In the genomic region with DNA sequence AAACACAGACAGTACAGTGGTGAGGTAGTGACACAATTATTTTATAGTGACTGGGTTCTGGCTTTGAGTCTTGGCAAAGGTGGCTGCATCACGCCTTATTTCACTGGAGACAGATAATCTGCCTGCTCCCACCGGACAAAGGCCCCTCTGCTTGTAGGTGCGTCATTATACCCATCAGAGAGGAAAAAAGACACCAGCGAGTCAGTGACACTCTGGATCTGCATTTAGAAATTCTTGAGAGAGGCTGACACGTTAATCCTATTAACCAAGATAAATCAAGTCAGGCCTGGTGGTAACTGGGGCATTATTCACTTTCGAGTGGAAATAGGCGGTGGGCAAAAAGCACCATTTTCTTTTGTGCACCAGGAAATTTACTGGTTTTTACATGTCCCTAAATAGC, we compare ENCODE assay signal across 21 cellular contexts.
DNase-seq lines count a peak whose midpoint lies in the region; TF ChIP-seq lines count a peak whose summit lies in the region.
"Had no signal": no experiment of that assay in that cellular context is flagged by ENCODE, and none has a peak within 500 bp of the region (broad histone marks: within the 10 kb centered on the region; RNA-seq: fewer than 3 reads in every experiment).

No MANE protein-coding gene starts in this region.

- WGBS in esophagus muscularis mucosa = 94% methylated on average over 7 of the region's 7 CpGs

- TF ChIP-seq POLR2A in esophagus muscularis mucosa (IDR thresholded peaks at IDR 0.05; ENCODE audit: low read depth) = no peak

- H3K27ac ChIP-seq in esophagus muscularis mucosa (replicated peaks in 1 of 4) = no peak overlapping the region
- H3K27ac ChIP-seq: 22Rv1; BLaER1 treated with 17β-estradiol and CSF1 and Interleukin-3, amounts not matched to agents 10 nM and 100 nM had no signal

- H3K27me3 ChIP-seq in esophagus muscularis mucosa = peaks cover 13 to 55% (median 40%) of the 10 kb centered on the region in 4 donors

- H3K36me3 ChIP-seq in esophagus muscularis mucosa = no peaks in the 10 kb centered on the region
- H3K36me3 ChIP-seq: BE2C; BLaER1 treated with 17β-estradiol and CSF1 and Interleukin-3, amounts not matched to agents 10 nM and 100 nM had no signal

- H3K9me3 ChIP-seq in esophagus muscularis mucosa = no peaks in the 10 kb centered on the region
- H3K9me3 ChIP-seq: BE2C had no signal

- TF ChIP-seq CTCF in esophagus muscularis mucosa (IDR thresholded peaks at IDR 0.05) = no peak

- intact Hi-C loops in esophagus muscularis mucosa (cut with DNase I) = no loop called here

- peak; percentile 7 to 53 for DNase-seq in NCI-H524 (lab: John Stamatoyannopoulos, UW)
- no peak for DNase-seq in NCI-H524 treated with DMSO at 0.1 percent for 48 hours (lab: John Stamatoyannopoulos, UW)
- peak; percentile 34 for DNase-seq in esophagus muscularis mucosa (ENCODE audit: extremely low spot score)
- DNase-seq in retina = peak; percentile 75
- DNase-seq in NCI-H446 treated with DMSO at 0.1 percent for 48 hours (lab: John Stamatoyannopoulos, UW) = no peak
- DNase-seq in NAMALWA (ENCODE audit: low spot score) = no peak
- DNase-seq: ACHN; AML-193; BE2C; CD4-positive, alpha-beta T cell; CD8-positive, alpha-beta memory T cell; DMS 273 treated with DMSO at 0.1 percent for 48 hours; DMS79; EL; GDM1; GOT3; H7; HCEC 1CT had no signal

- no peak overlapping the region for H3K4me3 ChIP-seq in esophagus muscularis mucosa
- H3K4me3 ChIP-seq: BLaER1 treated with 17β-estradiol and CSF1 and Interleukin-3, amounts not matched to agents 10 nM and 100 nM; GM12878 had no signal

- peaks cover 14 to 22% (median 17%) of the 10 kb centered on the region in 4 donors for H3K4me1 ChIP-seq in esophagus muscularis mucosa
- H3K4me1 ChIP-seq: BE2C; BLaER1 treated with 17β-estradiol and CSF1 and Interleukin-3, amounts not matched to agents 10 nM and 100 nM had no signal

- no peak for TF ChIP-seq EP300 in esophagus muscularis mucosa (IDR thresholded peaks at IDR 0.05)

Comparison
In these comparisons a context has a peak if more than half of its experiments do, and no peak if none do; other contexts are left out.
1. DNase-seq: peak in NCI-H524 (2 of 2), esophagus muscularis mucosa (single experiment) and retina (single experiment); none in NCI-H524 treated with DMSO at 0.1 percent for 48 hours (single experiment), NCI-H446 treated with DMSO at 0.1 percent for 48 hours (single experiment) and NAMALWA (single experiment).